1 cellular context compared by ENCODE assay signal in the genomic region with DNA sequence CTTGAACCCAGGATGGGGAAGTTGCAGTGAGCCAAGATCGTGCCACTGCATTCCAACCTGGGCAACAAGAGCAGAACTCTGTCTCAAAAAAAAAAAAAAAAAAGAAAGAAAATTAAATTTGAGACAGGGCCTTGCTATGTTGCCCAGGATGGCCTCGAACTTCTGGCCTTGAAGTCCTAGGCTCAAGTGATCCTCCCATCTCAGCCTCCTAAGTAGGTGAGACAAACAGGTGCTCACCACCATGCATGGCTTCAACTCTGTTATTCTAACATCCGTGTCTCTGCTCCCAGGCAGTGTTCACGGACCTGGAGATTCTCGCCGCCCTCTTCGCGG.
TF ChIP-seq lines count a peak whose summit lies in the region.

No MANE protein-coding gene starts in this region.

TF ChIP-seq in K562, 482 proteins besides CTCF, POLR2A, EP300 and RAD21 (continued from another document):
- TF ChIP-seq, protein P1, sequence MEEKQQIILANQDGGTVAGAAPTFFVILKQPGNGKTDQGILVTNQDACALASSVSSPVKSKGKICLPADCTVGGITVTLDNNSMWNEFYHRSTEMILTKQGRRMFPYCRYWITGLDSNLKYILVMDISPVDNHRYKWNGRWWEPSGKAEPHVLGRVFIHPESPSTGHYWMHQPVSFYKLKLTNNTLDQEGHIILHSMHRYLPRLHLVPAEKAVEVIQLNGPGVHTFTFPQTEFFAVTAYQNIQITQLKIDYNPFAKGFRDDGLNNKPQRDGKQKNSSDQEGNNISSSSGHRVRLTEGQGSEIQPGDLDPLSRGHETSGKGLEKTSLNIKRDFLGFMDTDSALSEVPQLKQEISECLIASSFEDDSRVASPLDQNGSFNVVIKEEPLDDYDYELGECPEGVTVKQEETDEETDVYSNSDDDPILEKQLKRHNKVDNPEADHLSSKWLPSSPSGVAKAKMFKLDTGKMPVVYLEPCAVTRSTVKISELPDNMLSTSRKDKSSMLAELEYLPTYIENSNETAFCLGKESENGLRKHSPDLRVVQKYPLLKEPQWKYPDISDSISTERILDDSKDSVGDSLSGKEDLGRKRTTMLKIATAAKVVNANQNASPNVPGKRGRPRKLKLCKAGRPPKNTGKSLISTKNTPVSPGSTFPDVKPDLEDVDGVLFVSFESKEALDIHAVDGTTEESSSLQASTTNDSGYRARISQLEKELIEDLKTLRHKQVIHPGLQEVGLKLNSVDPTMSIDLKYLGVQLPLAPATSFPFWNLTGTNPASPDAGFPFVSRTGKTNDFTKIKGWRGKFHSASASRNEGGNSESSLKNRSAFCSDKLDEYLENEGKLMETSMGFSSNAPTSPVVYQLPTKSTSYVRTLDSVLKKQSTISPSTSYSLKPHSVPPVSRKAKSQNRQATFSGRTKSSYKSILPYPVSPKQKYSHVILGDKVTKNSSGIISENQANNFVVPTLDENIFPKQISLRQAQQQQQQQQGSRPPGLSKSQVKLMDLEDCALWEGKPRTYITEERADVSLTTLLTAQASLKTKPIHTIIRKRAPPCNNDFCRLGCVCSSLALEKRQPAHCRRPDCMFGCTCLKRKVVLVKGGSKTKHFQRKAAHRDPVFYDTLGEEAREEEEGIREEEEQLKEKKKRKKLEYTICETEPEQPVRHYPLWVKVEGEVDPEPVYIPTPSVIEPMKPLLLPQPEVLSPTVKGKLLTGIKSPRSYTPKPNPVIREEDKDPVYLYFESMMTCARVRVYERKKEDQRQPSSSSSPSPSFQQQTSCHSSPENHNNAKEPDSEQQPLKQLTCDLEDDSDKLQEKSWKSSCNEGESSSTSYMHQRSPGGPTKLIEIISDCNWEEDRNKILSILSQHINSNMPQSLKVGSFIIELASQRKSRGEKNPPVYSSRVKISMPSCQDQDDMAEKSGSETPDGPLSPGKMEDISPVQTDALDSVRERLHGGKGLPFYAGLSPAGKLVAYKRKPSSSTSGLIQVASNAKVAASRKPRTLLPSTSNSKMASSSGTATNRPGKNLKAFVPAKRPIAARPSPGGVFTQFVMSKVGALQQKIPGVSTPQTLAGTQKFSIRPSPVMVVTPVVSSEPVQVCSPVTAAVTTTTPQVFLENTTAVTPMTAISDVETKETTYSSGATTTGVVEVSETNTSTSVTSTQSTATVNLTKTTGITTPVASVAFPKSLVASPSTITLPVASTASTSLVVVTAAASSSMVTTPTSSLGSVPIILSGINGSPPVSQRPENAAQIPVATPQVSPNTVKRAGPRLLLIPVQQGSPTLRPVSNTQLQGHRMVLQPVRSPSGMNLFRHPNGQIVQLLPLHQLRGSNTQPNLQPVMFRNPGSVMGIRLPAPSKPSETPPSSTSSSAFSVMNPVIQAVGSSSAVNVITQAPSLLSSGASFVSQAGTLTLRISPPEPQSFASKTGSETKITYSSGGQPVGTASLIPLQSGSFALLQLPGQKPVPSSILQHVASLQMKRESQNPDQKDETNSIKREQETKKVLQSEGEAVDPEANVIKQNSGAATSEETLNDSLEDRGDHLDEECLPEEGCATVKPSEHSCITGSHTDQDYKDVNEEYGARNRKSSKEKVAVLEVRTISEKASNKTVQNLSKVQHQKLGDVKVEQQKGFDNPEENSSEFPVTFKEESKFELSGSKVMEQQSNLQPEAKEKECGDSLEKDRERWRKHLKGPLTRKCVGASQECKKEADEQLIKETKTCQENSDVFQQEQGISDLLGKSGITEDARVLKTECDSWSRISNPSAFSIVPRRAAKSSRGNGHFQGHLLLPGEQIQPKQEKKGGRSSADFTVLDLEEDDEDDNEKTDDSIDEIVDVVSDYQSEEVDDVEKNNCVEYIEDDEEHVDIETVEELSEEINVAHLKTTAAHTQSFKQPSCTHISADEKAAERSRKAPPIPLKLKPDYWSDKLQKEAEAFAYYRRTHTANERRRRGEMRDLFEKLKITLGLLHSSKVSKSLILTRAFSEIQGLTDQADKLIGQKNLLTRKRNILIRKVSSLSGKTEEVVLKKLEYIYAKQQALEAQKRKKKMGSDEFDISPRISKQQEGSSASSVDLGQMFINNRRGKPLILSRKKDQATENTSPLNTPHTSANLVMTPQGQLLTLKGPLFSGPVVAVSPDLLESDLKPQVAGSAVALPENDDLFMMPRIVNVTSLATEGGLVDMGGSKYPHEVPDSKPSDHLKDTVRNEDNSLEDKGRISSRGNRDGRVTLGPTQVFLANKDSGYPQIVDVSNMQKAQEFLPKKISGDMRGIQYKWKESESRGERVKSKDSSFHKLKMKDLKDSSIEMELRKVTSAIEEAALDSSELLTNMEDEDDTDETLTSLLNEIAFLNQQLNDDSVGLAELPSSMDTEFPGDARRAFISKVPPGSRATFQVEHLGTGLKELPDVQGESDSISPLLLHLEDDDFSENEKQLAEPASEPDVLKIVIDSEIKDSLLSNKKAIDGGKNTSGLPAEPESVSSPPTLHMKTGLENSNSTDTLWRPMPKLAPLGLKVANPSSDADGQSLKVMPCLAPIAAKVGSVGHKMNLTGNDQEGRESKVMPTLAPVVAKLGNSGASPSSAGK (IDR thresholded peaks at IDR 0.05) = no peak
- TF ChIP-seq BCOR (IDR thresholded peaks at IDR 0.05) (peak; percentile 44; the same call in 1 of the 2 replicates), E2F3 (CRISPR knock-in tag; IDR thresholded peaks at IDR 0.05) (no peak)
TF ChIP-seq in K562: peak in this region for 3.
